Comparison of ENCODE assay signal across 7 cellular contexts in the genomic region with DNA sequence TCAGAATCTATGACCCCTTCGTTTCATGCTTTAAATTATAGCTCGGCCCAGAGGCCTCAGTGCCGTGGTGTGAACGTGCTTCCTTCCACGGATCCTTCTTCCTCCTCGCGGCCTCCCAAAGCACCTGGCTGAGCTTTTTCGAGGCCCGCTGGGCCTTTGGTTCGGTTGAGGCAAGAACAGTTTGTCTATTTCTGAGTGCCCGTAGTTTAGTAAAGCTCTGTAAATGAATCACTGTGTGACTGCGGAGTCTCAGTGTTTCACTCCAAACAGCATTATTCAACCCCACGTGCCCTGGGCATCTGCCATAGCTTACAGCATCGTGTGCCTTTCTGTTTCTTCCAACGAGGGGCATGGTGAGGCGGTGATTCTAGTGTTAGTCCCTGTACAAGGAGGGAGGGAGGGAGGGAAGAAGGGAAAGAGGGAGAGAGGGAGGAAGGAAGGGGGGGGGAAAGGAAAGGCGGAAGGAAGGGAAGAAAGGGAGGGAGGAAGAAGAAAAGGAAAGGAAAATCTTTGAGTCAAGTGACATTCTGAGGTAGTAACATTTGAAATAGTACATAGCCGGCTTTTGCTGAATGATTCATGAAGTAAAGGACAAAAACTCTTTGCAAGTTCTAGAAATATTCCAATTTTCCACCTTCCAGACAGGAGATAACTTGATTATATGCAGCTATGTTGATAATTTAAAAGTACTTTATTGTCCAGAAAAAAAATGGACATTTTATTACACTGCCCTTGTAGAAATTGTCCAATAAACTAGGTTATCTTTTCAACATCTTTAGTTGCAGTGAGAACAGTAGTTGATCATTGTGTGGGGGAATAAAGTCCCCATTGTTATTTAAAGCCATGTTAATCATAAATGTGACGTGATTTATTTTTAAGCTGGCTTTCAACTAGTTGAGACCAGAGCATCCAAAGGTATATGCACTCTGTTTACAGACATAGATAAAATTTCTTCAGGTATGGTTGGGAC. TPM values are rescaled to one million over a fixed set of nuclear protein-coding genes. Genes with fewer than 3 reads are reported as not detected.
A peak's percentile ranks its signal among the peaks of the same experiment; 100 is the strongest.
DNase-seq lines count a peak whose midpoint lies in the region; ATAC-seq and TF ChIP-seq lines count a peak whose summit lies in the region.

No MANE protein-coding gene starts in this region.

- H3K9me3 ChIP-seq in adrenal gland (replicated peaks in 1 of 3) (no peaks in the 10 kb centered on the region), hepatocyte (ENCODE audit: low read depth) (no peaks in the 10 kb centered on the region)

- H3K4me2 ChIP-seq in hepatocyte: peak overlapping the region; percentile 92

- TF ChIP-seq POLR2A in adrenal gland (IDR thresholded peaks at IDR 0.05): peak in 1 of 2 donors; percentile 47

- H4K20me1 ChIP-seq in hepatocyte (ENCODE audit: insufficient read depth, poor library complexity, severe bottlenecking): no peaks in the 10 kb centered on the region

- DNase-seq in NCI-H2196 (lab: John Stamatoyannopoulos, UW; ENCODE audit: unreplicated experiment) (peak; percentile 60), adrenal gland (peak; percentile 30 to 74 (median 58)), hepatocyte (ENCODE audit: low spot score) (peak; percentile 40), putamen (ENCODE audit: low spot score) (peak; percentile 86)
- no peak for DNase-seq in activated effector memory CD4-positive, alpha-beta T cell treated with Interleukin-2 at 50 U/mL for 16 hours

- H3K27ac ChIP-seq in adrenal gland: peak overlapping the region in 3 of 5 donors; percentile 28 to 91 (median 81)
- peak overlapping the region; percentile 43 for H3K27ac ChIP-seq in hepatocyte

- H3K4me3 ChIP-seq in GM12875 (ENCODE audit: low read depth, low read length) (peak overlapping the region; percentile 68), adrenal gland (peak overlapping the region in 2 of 4 donors; percentile 52 to 72), hepatocyte (peak overlapping the region; percentile 14)

- WGBS in adrenal gland, 4 donors: 20 to 27% (median 22%) methylated on average over 19 of the region's 19 CpGs
- WGBS in hepatocyte (ENCODE audit: low lambda C conversion rate, missing lambda C conversion rate): 25% methylated on average over 18 of the region's 19 CpGs

- H3K36me3 ChIP-seq in adrenal gland (replicated peaks in 1 of 2) (no peaks in the 10 kb centered on the region), hepatocyte (replicated peaks; ENCODE audit: insufficient read depth, low read depth) (no peaks in the 10 kb centered on the region)

- peak overlapping the region; percentile 95 for H2AFZ ChIP-seq in hepatocyte

- no peak for ATAC-seq in GM21528 (IDR thresholded peaks at IDR 0.05; ENCODE audit: low FRiP score, unreplicated experiment)

- no peak for TF ChIP-seq CTCF in GM12875 (IDR thresholded peaks at IDR 0.05; ENCODE audit: borderline replicate concordance, insufficient read depth, low read depth, low read length)
- no peak for TF ChIP-seq CTCF in adrenal gland (IDR thresholded peaks at IDR 0.05)
- no peak for TF ChIP-seq CTCF in hepatocyte (IDR thresholded peaks at IDR 0.05; ENCODE audit: poor library complexity)

- intact Hi-C loops in adrenal gland (cut with DNase I): no loop called here

- H3K79me2 ChIP-seq in hepatocyte: no peaks in the 10 kb centered on the region

- peaks cover 10 to 21% of the 10 kb centered on the region in 2 donors for H3K4me1 ChIP-seq in adrenal gland (replicated peaks in 1 of 2)
- peaks cover 14% of the 10 kb centered on the region for H3K4me1 ChIP-seq in hepatocyte (ENCODE audit: insufficient read depth)

- H3K27me3 ChIP-seq in adrenal gland (peaks cover 6% of the 10 kb centered on the region), hepatocyte (peaks cover 42% of the 10 kb centered on the region)

- H3K9me2 ChIP-seq in hepatocyte (replicated peaks; ENCODE audit: insufficient read depth): no peaks in the 10 kb centered on the region

RNA-seq across cellular contexts. Expression of a gene that starts 1.2 kb away (rescaled TPM):
- total RNA-seq in adrenal gland: 1 to 10 TPM in 7 of 8 donors, under 1 TPM in 1; 0.83 to 5.3 (median 2.1) TPM
- polyA plus RNA-seq in adrenal gland: 1 to 10 TPM; 1.1 to 3.7 (median 2.3) TPM
- 0.10 and 0.76 TPM in 2 replicates for total RNA-seq in hepatocyte
- 0.78 and 0.94 TPM in 2 replicates for polyA plus RNA-seq in hepatocyte
